In the genomic region with DNA sequence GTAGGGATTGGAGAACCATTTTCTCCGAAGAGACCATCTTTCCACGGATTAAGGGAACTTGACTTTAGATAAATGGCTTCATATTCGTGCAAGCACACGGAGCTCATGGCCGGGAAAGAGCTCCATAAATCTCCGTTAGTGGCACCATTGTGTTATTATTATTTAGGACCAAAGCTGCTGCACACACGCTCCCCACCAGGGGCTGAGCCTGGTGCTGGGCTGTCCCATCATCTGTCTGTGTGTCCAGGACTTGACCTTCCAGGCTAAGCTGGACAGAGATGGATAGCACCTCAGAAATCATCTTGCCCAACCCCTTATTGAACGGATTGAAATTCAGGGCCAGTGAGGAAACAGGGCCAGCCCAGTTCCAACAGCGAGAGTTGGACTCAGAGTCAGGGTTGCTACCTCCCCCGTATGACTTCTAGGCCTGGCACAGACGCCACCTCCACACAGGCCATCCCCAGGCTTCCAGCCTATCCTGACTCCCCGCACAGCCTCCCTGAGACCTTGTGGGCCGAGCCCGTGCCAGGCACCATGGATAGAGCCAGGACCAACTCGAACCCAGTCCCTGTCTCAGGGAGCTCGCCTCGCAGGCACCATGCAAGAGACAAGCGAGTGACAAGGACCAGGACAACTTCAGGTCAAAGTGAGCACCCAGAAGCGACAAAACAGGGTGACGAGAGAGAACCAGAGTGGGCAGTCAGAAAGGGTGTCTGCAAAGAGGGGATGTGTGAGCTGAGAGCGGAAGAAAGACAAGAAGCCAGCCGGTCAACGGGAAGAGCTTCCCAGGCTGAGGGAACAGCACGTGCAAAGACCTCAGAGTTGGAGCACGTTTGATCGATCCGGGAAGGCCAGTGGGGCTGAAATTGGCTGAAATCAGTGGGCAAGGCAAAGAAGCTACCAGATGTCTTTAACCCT, we compare ENCODE assay signal across 21 cellular contexts. TPM values are rescaled to one million over a fixed set of nuclear protein-coding genes. Genes with fewer than 3 reads are reported as not detected.
A peak's percentile ranks its signal among the peaks of the same experiment; 100 is the strongest.
DNase-seq lines count a peak whose midpoint lies in the region; ATAC-seq, FAIRE-seq and TF ChIP-seq lines count a peak whose summit lies in the region.
"Had no signal": no experiment of that assay in that cellular context is flagged by ENCODE, and none has a peak within 500 bp of the region (broad histone marks: within the 10 kb centered on the region; RNA-seq: fewer than 3 reads in every experiment).

No MANE protein-coding gene starts in this region.

- H2AFZ ChIP-seq in endothelial cell of umbilical vein (ENCODE audit: low read depth, low read length) = no peak overlapping the region
- H2AFZ ChIP-seq in neuronal stem cell (ENCODE audit: low read length) = no peak overlapping the region
- H2AFZ ChIP-seq: GM23248 had no signal

- peaks cover 0 to 4% (median 0%) of the 10 kb centered on the region in 7 donors for H3K4me1 Mint-ChIP-seq in naive thymus-derived CD4-positive, alpha-beta T cell

- no peak overlapping the region for H3K4ac ChIP-seq in neuronal stem cell (ENCODE audit: low read length)

- H4K91ac ChIP-seq in neuronal stem cell (ENCODE audit: low read depth, low read length, poor library complexity) = no peak overlapping the region

- peak overlapping the region; percentile 29 for H3K18ac ChIP-seq in neuronal stem cell (ENCODE audit: low read length)

- H3K4me2 ChIP-seq in endothelial cell of umbilical vein (ENCODE audit: insufficient read depth, low read length) (no peak overlapping the region), neuronal stem cell (ENCODE audit: insufficient read depth, low read length, poor library complexity, severe bottlenecking) (no peak overlapping the region)

- no peaks in the 10 kb centered on the region for H3K27me3 Mint-ChIP-seq in naive thymus-derived CD4-positive, alpha-beta T cell

- no peak overlapping the region for H3K23ac ChIP-seq in neuronal stem cell (ENCODE audit: low read depth, low read length, poor library complexity)

- no peak overlapping the region for H2BK12ac ChIP-seq in neuronal stem cell (ENCODE audit: low read length)

- no peak for TF ChIP-seq POLR2A in endothelial cell of umbilical vein (IDR thresholded peaks at IDR 0.05; ENCODE audit: low read depth, low read length)

- H4K20me1 ChIP-seq in endothelial cell of umbilical vein (replicated peaks; ENCODE audit: control insufficient read depth, extremely low read depth, insufficient read depth, low read length) = no peaks in the 10 kb centered on the region

- peak overlapping the region; percentile 5 for H2BK15ac ChIP-seq in neuronal stem cell (ENCODE audit: low read length)

- no peak overlapping the region for H2BK120ac ChIP-seq in neuronal stem cell (ENCODE audit: low read depth, low read length)

- POLR2A ChIA-PET in endothelial cell of umbilical vein (lab: Charles Lee) = no interaction called here
- POLR2A ChIA-PET in naive thymus-derived CD4-positive, alpha-beta T cell (lab: Charles Lee) = no interaction called here

- intact Hi-C loops in endothelial cell of umbilical vein (cut with micrococcal nuclease) = no loop called here
- intact Hi-C loops in naive thymus-derived CD4-positive, alpha-beta T cell (cut with micrococcal nuclease) = no loop called here

- H3K27ac Mint-ChIP-seq in naive thymus-derived CD4-positive, alpha-beta T cell = no peak overlapping the region
- H3K27ac Mint-ChIP-seq: natural killer cell treated with Interleukin-12 subunit alpha and Interleukin-12 subunit beta and Interleukin-15 and Interleukin-18, amount 100 ng/mL, for 72 hours had no signal

- TF ChIP-seq CTCF in endothelial cell of umbilical vein (IDR thresholded peaks at IDR 0.05; ENCODE audit: extremely low read depth in 1 of 2, insufficient read depth in 1 of 2, low read depth in 1 of 2, low read length in 2 of 2) (peak; percentile 17 to 19), foreskin fibroblast (IDR thresholded peaks at IDR 0.05; ENCODE audit: low read depth, low read length) (no peak)

- H3K9me3 ChIP-seq in endothelial cell of umbilical vein (replicated peaks; ENCODE audit: control insufficient read depth, insufficient read depth, low read length) = no peaks in the 10 kb centered on the region
- H3K9me3 ChIP-seq in neuronal stem cell (replicated peaks in 1 of 2; ENCODE audit: control insufficient read depth in 2 of 2, insufficient read depth in 1 of 2, low read depth in 1 of 2, low read length in 2 of 2) = no peaks in the 10 kb centered on the region
- no peaks in the 10 kb centered on the region for H3K9me3 ChIP-seq in naive thymus-derived CD4-positive, alpha-beta T cell (ENCODE audit: control insufficient read depth in 2 of 3, low read length in 3 of 3)
- H3K9me3 ChIP-seq: tibial nerve had no signal

- H2BK5ac ChIP-seq in neuronal stem cell (ENCODE audit: low read length) = peak overlapping the region; percentile 13

- no peak overlapping the region for H3K9ac ChIP-seq in endothelial cell of umbilical vein (replicated peaks; ENCODE audit: extremely low read depth, insufficient read depth, low read length)
- no peak overlapping the region for H3K9ac ChIP-seq in neuronal stem cell (ENCODE audit: low read depth, low read length, poor library complexity)
- H3K9ac ChIP-seq: GM23248 had no signal

- H3K14ac ChIP-seq in neuronal stem cell (ENCODE audit: low read length) = no peak overlapping the region

- H3K27ac ChIP-seq in endothelial cell of umbilical vein (ENCODE audit: insufficient read depth, low read depth, low read length) = no peak overlapping the region
- no peak overlapping the region for H3K27ac ChIP-seq in neuronal stem cell (replicated peaks; ENCODE audit: low read length)
- H3K27ac ChIP-seq in naive thymus-derived CD4-positive, alpha-beta T cell (ENCODE audit: low read depth, low read length) = no peak overlapping the region
- H3K27ac ChIP-seq: C4-2B, GM23248, tibial nerve had no signal

- H4K8ac ChIP-seq in neuronal stem cell (ENCODE audit: low read depth, low read length) = no peak overlapping the region

- H3K27me3 ChIP-seq in endothelial cell of umbilical vein (ENCODE audit: control insufficient read depth in 2 of 2, insufficient read depth in 2 of 2, low read length in 2 of 2) (no peaks in the 10 kb centered on the region), neuronal stem cell (ENCODE audit: control insufficient read depth in 3 of 3, insufficient read depth in 3 of 3, low read depth in 1 of 3, low read length in 3 of 3) (peaks cover 0 to 17% (median 0%) of the 10 kb centered on the region in 3 experiments)
- no peaks in the 10 kb centered on the region for H3K27me3 ChIP-seq in naive thymus-derived CD4-positive, alpha-beta T cell (ENCODE audit: control insufficient read depth in 2 of 2, insufficient read depth in 2 of 2, low read length in 2 of 2)
- H3K27me3 ChIP-seq: tibial nerve had no signal

- no CpG with 5 or more reads among the region's 27 CpGs for WGBS in neuronal stem cell (ENCODE audit: extremely low coverage in 2 of 2, insufficient read length in 2 of 2, insufficient replicate concordance in 1 of 2), 2 donors

- H3K9me3 Mint-ChIP-seq in naive thymus-derived CD4-positive, alpha-beta T cell = no peaks in the 10 kb centered on the region
- H3K9me3 Mint-ChIP-seq: natural killer cell treated with Interleukin-12 subunit alpha and Interleukin-12 subunit beta and Interleukin-15 and Interleukin-18, amount 100 ng/mL, for 72 hours had no signal

- H3K4me3 Mint-ChIP-seq in naive thymus-derived CD4-positive, alpha-beta T cell = no peak overlapping the region
- H3K4me3 Mint-ChIP-seq: natural killer cell treated with Interleukin-12 subunit alpha and Interleukin-12 subunit beta and Interleukin-15 and Interleukin-18, amount 100 ng/mL, for 72 hours had no signal

- no peaks in the 10 kb centered on the region for H3K79me1 ChIP-seq in neuronal stem cell (ENCODE audit: low read depth, low read length)

- no peaks in the 10 kb centered on the region for H3K36me3 Mint-ChIP-seq in naive thymus-derived CD4-positive, alpha-beta T cell
- H3K36me3 Mint-ChIP-seq: natural killer cell treated with Interleukin-12 subunit alpha and Interleukin-12 subunit beta and Interleukin-15 and Interleukin-18, amount 100 ng/mL, for 72 hours had no signal

- dilution Hi-C loops in endothelial cell of umbilical vein (cut with MboI; ENCODE audit: extremely low pct_ligation_motif_present, low sequenced_read_pairs) = no loop called here

- no peaks in the 10 kb centered on the region for H3K36me3 ChIP-seq in endothelial cell of umbilical vein (ENCODE audit: control insufficient read depth in 2 of 2, extremely low read depth in 1 of 2, insufficient read depth in 2 of 2, low read length in 2 of 2)
- no peaks in the 10 kb centered on the region for H3K36me3 ChIP-seq in neuronal stem cell (replicated peaks in 1 of 2; ENCODE audit: control insufficient read depth in 2 of 2, insufficient read depth in 2 of 2, low read length in 2 of 2)
- H3K36me3 ChIP-seq in naive thymus-derived CD4-positive, alpha-beta T cell (ENCODE audit: control insufficient read depth in 2 of 3, insufficient read depth in 3 of 3, low read length in 3 of 3) = no peaks in the 10 kb centered on the region

- ATAC-seq in naive thymus-derived CD4-positive, alpha-beta T cell = no peak
- ATAC-seq: GM12878; natural killer cell treated with Interleukin-12 subunit alpha and Interleukin-12 subunit beta and Interleukin-15 and Interleukin-18, amount 100 ng/mL, for 72 hours had no signal

- no TSS peak for BruUV-seq in endothelial cell of umbilical vein (replicated peaks; lab: Mats Ljungman, UMichigan)

- H3K4me3 ChIP-seq in endothelial cell of umbilical vein (replicated peaks in 1 of 3; ENCODE audit: insufficient read depth in 1 of 3, low read depth in 1 of 3, low read length in 3 of 3) = no peak overlapping the region
- H3K4me3 ChIP-seq in neuronal stem cell (ENCODE audit: low read length in 2 of 2) = no peak overlapping the region
- H3K4me3 ChIP-seq in foreskin fibroblast (ENCODE audit: low read depth in 1 of 2, low read length in 2 of 2) = no peak overlapping the region
- no peak overlapping the region for H3K4me3 ChIP-seq in naive thymus-derived CD4-positive, alpha-beta T cell (ENCODE audit: low read length)
- H3K4me3 ChIP-seq: GM12878, GM23248, lung, tibial nerve had no signal

- CTCF ChIA-PET in endothelial cell of umbilical vein (lab: Charles Lee) = interaction anchor here (0.5 to 9.5 kb wide), 12 partner anchors 14 to 803 kb away, joined by 3 to 156 read pairs (median 5); no protein-coding TSS in a partner anchor
- CTCF ChIA-PET in naive thymus-derived CD4-positive, alpha-beta T cell (lab: Charles Lee) = no interaction called here

- no peaks in the 10 kb centered on the region for H3K79me2 ChIP-seq in endothelial cell of umbilical vein (ENCODE audit: control insufficient read depth, insufficient read depth, low read length)

- H3K4me1 ChIP-seq in endothelial cell of umbilical vein (ENCODE audit: control insufficient read depth, extremely low read depth, insufficient read depth, low read length) = peaks cover 10% of the 10 kb centered on the region
- peaks cover 0 to 8% of the 10 kb centered on the region in 2 donors for H3K4me1 ChIP-seq in neuronal stem cell (ENCODE audit: control insufficient read depth in 2 of 2, insufficient read depth in 1 of 2, low read depth in 1 of 2, low read length in 2 of 2)
- H3K4me1 ChIP-seq in naive thymus-derived CD4-positive, alpha-beta T cell (ENCODE audit: control insufficient read depth in 2 of 2, insufficient read depth in 2 of 2, low read length in 2 of 2) = no peaks in the 10 kb centered on the region

- DNase-seq in ELR (ENCODE audit: low read depth) (peak; percentile 49), HTR-8/SVneo (ENCODE audit: insufficient read length, low spot score) (no peak), endothelial cell of umbilical vein (ENCODE audit: low read depth, low spot score) (no peak), neuronal stem cell (ENCODE audit: low spot score) (no peak), foreskin fibroblast (no peak), retina (no peak), nucleus accumbens (lab: John Stamatoyannopoulos, UW) (no peak)
- no peak for DNase-seq in naive thymus-derived CD4-positive, alpha-beta T cell
- DNase-seq: activated effector memory CD4-positive, alpha-beta T cell treated with Interleukin-2 at 50 U/mL for 16 hours; anterior cingulate cortex; GM23248; NCI-H2081 treated with DMSO at 0.1 percent for 48 hours; NCI-H774; stimulated activated CD4-positive, alpha-beta T cell treated with anti-CD3 and anti-CD28 coated beads, Interleukin-4, amount 100 ng/mL, for 24 hours; T-helper 1 cell had no signal

- peak; percentile 84 for FAIRE-seq in HTR-8/SVneo (lab: Jason Lieb, UNC)
- no peak for FAIRE-seq in endothelial cell of umbilical vein (lab: Jason Lieb, UNC)
- FAIRE-seq: GM12878 had no signal

- no peaks in the 10 kb centered on the region for H3K9me1 ChIP-seq in endothelial cell of umbilical vein (replicated peaks; ENCODE audit: control insufficient read depth, extremely low read depth, insufficient read depth, low read length)

- peak overlapping the region; percentile 22 for H2AK5ac ChIP-seq in neuronal stem cell (ENCODE audit: low read depth, low read length)

RNA-seq across cellular contexts. Expression of a gene that starts 45.4 kb away (rescaled TPM):
- total RNA-seq in endothelial cell of umbilical vein = 0.51 and 0.58 TPM in 2 replicates
- polyA plus RNA-seq in endothelial cell of umbilical vein = 0.36 and 0.37 TPM in 2 replicates
- 0.13 and 0.25 TPM in 2 replicates for polyA plus RNA-seq in endothelial cell of umbilical vein (2011; cell fraction: cytosol; rRNA removed)
- 0.66 and 34.2 TPM in 2 replicates for polyA plus RNA-seq in endothelial cell of umbilical vein (2011; cell fraction: nucleus; rRNA removed)
- 1.5 and 5.8 TPM in 2 replicates for polyA plus RNA-seq in endothelial cell of umbilical vein (2012)
- 0.40 and 0.73 TPM in 2 replicates for polyA minus RNA-seq in endothelial cell of umbilical vein
- not detected for polyA minus RNA-seq in endothelial cell of umbilical vein (2011; cell fraction: cytosol; rRNA and poly(A)+ RNA removed)
- polyA minus RNA-seq in endothelial cell of umbilical vein (2011; cell fraction: nucleus; rRNA and poly(A)+ RNA removed) = 0.24 and 0.38 TPM in 2 replicates
- polyA plus RNA-seq in neuronal stem cell (2013, experiment 1 of 2) = 0.33 TPM
- polyA plus RNA-seq in neuronal stem cell (2013, experiment 2 of 2) = 0.21 TPM
- total RNA-seq in naive thymus-derived CD4-positive, alpha-beta T cell = not detected
- not detected for polyA plus RNA-seq in naive thymus-derived CD4-positive, alpha-beta T cell
- total RNA-seq: activated CD8-positive, alpha-beta memory T cell treated with anti-CD3 and anti-CD28 coated beads for 36 hours; GM12878; natural killer cell treated with Interleukin-12 subunit alpha and Interleukin-12 subunit beta and Interleukin-15 and Interleukin-18, amount 100 ng/mL, for 72 hours had no signal
- polyA plus RNA-seq: GM12878 had no signal

RNA-seq across cellular contexts. Expression of a gene that starts 50.1 kb away (rescaled TPM):
- total RNA-seq in endothelial cell of umbilical vein = 708 and 868 TPM in 2 replicates
- 810 and 861 TPM in 2 replicates for polyA plus RNA-seq in endothelial cell of umbilical vein
- polyA plus RNA-seq in endothelial cell of umbilical vein (2011; cell fraction: cytosol; rRNA removed) = 710 and 739 TPM in 2 replicates
- polyA plus RNA-seq in endothelial cell of umbilical vein (2011; cell fraction: nucleus; rRNA removed) = 680 and 705 TPM in 2 replicates
- 931 and 1,022 TPM in 2 replicates for polyA plus RNA-seq in endothelial cell of umbilical vein (2012)
- polyA minus RNA-seq in endothelial cell of umbilical vein = 986 and 1,245 TPM in 2 replicates
- polyA minus RNA-seq in endothelial cell of umbilical vein (2011; cell fraction: cytosol; rRNA and poly(A)+ RNA removed) = 21.3 TPM
- 361 and 435 TPM in 2 replicates for polyA minus RNA-seq in endothelial cell of umbilical vein (2011; cell fraction: nucleus; rRNA and poly(A)+ RNA removed)
- 0.46 TPM for polyA plus RNA-seq in neuronal stem cell (2013, experiment 1 of 2)
- polyA plus RNA-seq in neuronal stem cell (2013, experiment 2 of 2) = 0.39 TPM
- total RNA-seq in naive thymus-derived CD4-positive, alpha-beta T cell = under 1 TPM; 0.11 to 0.94 (median 0.19) TPM
- not detected for polyA plus RNA-seq in naive thymus-derived CD4-positive, alpha-beta T cell
- total RNA-seq: activated CD8-positive, alpha-beta memory T cell treated with anti-CD3 and anti-CD28 coated beads for 36 hours had no signal

Comparison
In these comparisons a context has a peak if more than half of its experiments do, and no peak if none do; other contexts are left out.
1. RNA of a gene that starts 50.1 kb away (total RNA-seq): 708 to 868 TPM in endothelial cell of umbilical vein; 0.11 to 0.94 TPM in naive thymus-derived CD4-positive, alpha-beta T cell; every median in the first group is over 100 times any median in the second.